ENCODE assay signal across 8 cellular contexts in the genomic region with DNA sequence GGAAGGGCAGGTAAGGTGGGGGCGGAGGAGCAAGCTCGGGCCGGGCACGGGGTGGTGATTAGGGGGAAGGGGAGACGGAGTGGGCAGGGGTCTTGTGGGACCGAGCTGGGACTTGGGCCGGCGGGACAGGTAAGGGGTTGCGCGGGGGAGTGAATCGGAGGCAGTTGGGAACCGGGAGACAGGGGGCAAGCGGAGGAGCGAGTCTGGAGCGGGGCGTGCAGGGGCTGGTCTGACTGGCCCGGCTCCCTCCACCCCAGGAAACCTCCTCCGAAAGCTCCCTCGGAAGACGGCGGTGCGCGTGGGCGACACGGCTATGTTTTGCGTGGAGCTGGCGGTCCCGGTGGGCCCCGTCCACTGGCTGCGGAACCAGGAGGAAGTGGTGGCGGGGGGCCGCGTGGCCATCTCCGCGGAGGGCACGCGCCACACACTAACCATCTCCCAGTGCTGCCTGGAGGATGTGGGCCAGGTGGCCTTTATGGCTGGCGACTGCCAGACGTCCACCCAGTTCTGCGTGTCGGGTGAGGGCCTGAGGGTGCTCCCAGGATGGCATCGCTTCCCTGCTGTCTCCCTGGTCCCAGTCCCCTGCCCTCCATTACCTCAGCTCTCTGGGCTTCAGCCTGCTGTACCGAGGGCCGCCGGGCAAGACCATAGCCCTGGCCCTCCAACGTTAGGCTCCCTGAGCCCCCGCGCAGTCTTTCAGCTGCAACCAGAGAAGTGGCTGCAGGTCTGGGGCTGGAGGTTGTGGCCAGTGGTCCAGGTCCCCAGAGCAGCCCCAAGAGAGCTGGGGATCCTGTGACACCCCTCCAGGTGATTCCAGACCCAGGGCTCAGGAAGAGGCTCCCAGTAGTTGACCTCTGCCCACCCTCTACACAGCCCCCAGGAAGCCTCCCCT. TPM values are rescaled to one million over a fixed set of nuclear protein-coding genes. Genes with fewer than 3 reads are reported as not detected.
DNase-seq lines count a peak whose midpoint lies in the region; ATAC-seq and TF ChIP-seq lines count a peak whose summit lies in the region.

No MANE protein-coding gene starts in this region.

- no peak overlapping the region for H3K27ac Mint-ChIP-seq in effector memory CD8-positive, alpha-beta T cell

- TF ChIP-seq EP300 in neural cell (conservative IDR thresholded peaks at IDR 0.05; ENCODE audit: poor library complexity, severe bottlenecking): no peak

- H3K9me2 ChIP-seq in Karpas-422 (replicated peaks; ENCODE audit: insufficient read depth, low read length) (no peaks in the 10 kb centered on the region), neural cell (ENCODE audit: insufficient read depth, low read length) (no peaks in the 10 kb centered on the region)

- TF ChIP-seq CTCF in BE2C (IDR thresholded peaks at IDR 0.05; ENCODE audit: low read depth, low read length) (no peak), neural cell (IDR thresholded peaks at IDR 0.05; ENCODE audit: poor library complexity, severe bottlenecking) (no peak)

- H3K4me3 Mint-ChIP-seq in effector memory CD8-positive, alpha-beta T cell: peak overlapping the region; percentile 84 to 85

- H3K27ac ChIP-seq in Karpas-422 (ENCODE audit: low read length) (no peak overlapping the region), neural cell (ENCODE audit: low read length) (no peak overlapping the region)

- peaks cover 4% of the 10 kb centered on the region; the same call in 1 of the 2 replicates for H3K4me1 ChIP-seq in BE2C
- H3K4me1 ChIP-seq in Karpas-422 (ENCODE audit: low read length): peaks cover 4% of the 10 kb centered on the region

- H4K20me1 ChIP-seq in Karpas-422 (ENCODE audit: insufficient read depth, low read depth, low read length) (no peaks in the 10 kb centered on the region), neural cell (ENCODE audit: insufficient read depth) (no peaks in the 10 kb centered on the region)

- H3K27me3 Mint-ChIP-seq in effector memory CD8-positive, alpha-beta T cell: no peaks in the 10 kb centered on the region

- TF ChIP-seq RAD21 in neural cell (conservative IDR thresholded peaks at IDR 0.05): no peak

- H3K4me3 ChIP-seq in BE2C (ENCODE audit: low read depth, low read length) (peak overlapping the region; percentile 14; the same call in 1 of the 2 replicates), Karpas-422 (ENCODE audit: low read length) (peak overlapping the region; percentile 48; the same call in 1 of the 2 replicates), neural cell (ENCODE audit: low read length) (peak overlapping the region; percentile 77)

- ATAC-seq in effector memory CD8-positive, alpha-beta T cell (replicated peaks): no peak

- H3K36me3 ChIP-seq in BE2C (no peaks in the 10 kb centered on the region), Karpas-422 (ENCODE audit: insufficient read depth, low read length) (no peaks in the 10 kb centered on the region), neural cell (ENCODE audit: insufficient read depth, low read length) (no peaks in the 10 kb centered on the region)

- no peaks in the 10 kb centered on the region for H3K9me3 Mint-ChIP-seq in effector memory CD8-positive, alpha-beta T cell

- H3K4me2 ChIP-seq in Karpas-422 (ENCODE audit: low read depth, low read length, poor library complexity, severe bottlenecking) (peak overlapping the region; percentile 26), neural cell (ENCODE audit: low read length) (no peak overlapping the region)

- H3K27me3 ChIP-seq in BE2C (no peaks in the 10 kb centered on the region), Karpas-422 (ENCODE audit: low read length) (no peaks in the 10 kb centered on the region), neural cell (ENCODE audit: insufficient read depth, low read depth, low read length) (peaks cover 6% of the 10 kb centered on the region)

- H3K9me3 ChIP-seq in BE2C (no peaks in the 10 kb centered on the region), Karpas-422 (ENCODE audit: low read length) (no peaks in the 10 kb centered on the region), neural cell (ENCODE audit: low read length) (no peaks in the 10 kb centered on the region)

- no peaks in the 10 kb centered on the region for H3F3A ChIP-seq in neural cell (ENCODE audit: insufficient read depth, low read length, poor library complexity, severe bottlenecking)

- peaks cover 2% of the 10 kb centered on the region for H3K36me3 Mint-ChIP-seq in effector memory CD8-positive, alpha-beta T cell (ENCODE audit: insufficient read depth)

- peak overlapping the region; percentile 35; the same call in 1 of the 2 replicates for H3K9ac ChIP-seq in Karpas-422 (ENCODE audit: low read length)
- H3K9ac ChIP-seq in neural cell (ENCODE audit: low read length): no peak overlapping the region

- no peaks in the 10 kb centered on the region; the same call in 1 of the 2 replicates for H3K79me2 ChIP-seq in Karpas-422 (ENCODE audit: low read length)
- H3K79me2 ChIP-seq in neural cell (replicated peaks; ENCODE audit: insufficient read depth, low read length): no peaks in the 10 kb centered on the region

- H2AFZ ChIP-seq in Karpas-422 (ENCODE audit: low read length): no peak overlapping the region
- no peak overlapping the region for H2AFZ ChIP-seq in neural cell (ENCODE audit: low read depth, low read length)

- peaks cover 3 to 10% of the 10 kb centered on the region in 2 donors for H3K4me1 Mint-ChIP-seq in effector memory CD8-positive, alpha-beta T cell (ENCODE audit: low read depth in 2 of 2)

- DNase-seq in BE2C (no peak), Karpas-422 (no peak), HT-29 (ENCODE audit: low spot score) (no peak), HK-2 (ENCODE audit: unreplicated experiment) (no peak), middle frontal gyrus (ENCODE audit: extremely low spot score, low spot score) (no peak)
- no peak for DNase-seq in effector memory CD8-positive, alpha-beta T cell
- DNase-seq in stimulated activated CD4-positive, alpha-beta T cell treated with anti-CD3 and anti-CD28 coated beads, Interleukin-4, amount 100 ng/mL, for 1 hour: no peak

TF ChIP-seq in neural cell, 6 proteins besides CTCF, POLR2A, EP300 and RAD21:
- TF ChIP-seq POLR2AphosphoS5 (IDR thresholded peaks at IDR 0.05): no peak
- TF ChIP-seq MXI1 (conservative IDR thresholded peaks at IDR 0.05; ENCODE audit: poor library complexity, severe bottlenecking): no peak
- TF ChIP-seq TAF1 (IDR thresholded peaks at IDR 0.05; ENCODE audit: low read depth): no peak
- no peak for TF ChIP-seq SMC3 (conservative IDR thresholded peaks at IDR 0.05; ENCODE audit: poor library complexity)

RNA-seq across cellular contexts. Expression of gene OBSCN, which starts 6.3 kb away (rescaled TPM):
- polyA plus RNA-seq in BE2C (2012; ENCODE audit: insufficient read depth, insufficient read length, low read depth): 8.8 TPM
- 17.5 and 24.4 TPM in 2 replicates for total RNA-seq in Karpas-422 (2014; rRNA removed; shearing (Covaris generic); ENCODE audit: low replicate concordance)
- 7.2 and 10.2 TPM in 2 replicates for polyA plus RNA-seq in neural cell
- 15.4 and 17.3 TPM in 2 replicates for polyA minus RNA-seq in neural cell
- total RNA-seq in HT-29 (2014; rRNA removed; shearing (Covaris generic)): 7.9 and 16.7 TPM in 2 replicates

RNA-seq across cellular contexts. Expression of gene IBA57, which starts 48.6 kb away (rescaled TPM):
- polyA plus RNA-seq in BE2C (2012; ENCODE audit: insufficient read depth, insufficient read length, low read depth): 18.2 TPM
- total RNA-seq in Karpas-422 (2014; rRNA removed; shearing (Covaris generic); ENCODE audit: low replicate concordance): 3.2 and 3.6 TPM in 2 replicates
- 5.5 TPM in 2 replicates for polyA plus RNA-seq in neural cell
- polyA minus RNA-seq in neural cell: 6.7 and 8.8 TPM in 2 replicates
- total RNA-seq in HT-29 (2014; rRNA removed; shearing (Covaris generic)): 16.5 and 30.4 TPM in 2 replicates

Comparison
In these comparisons a context has a peak if more than half of its experiments do, and no peak if none do; other contexts are left out.
1. H3K4me3 ChIP-seq: peak in every context shown above with its lines; median percentile 77 in neural cell; 48 in Karpas-422; 14 in BE2C.